In genomic region chr1:2192031-2192995, GRCh38 we compare ENCODE assay signal across 10 cellular contexts. TPM values are rescaled to one million over a fixed set of nuclear protein-coding genes. Genes with fewer than 3 reads are reported as not detected.
DNase-seq lines count a peak whose midpoint lies in the region; ATAC-seq and TF ChIP-seq lines count a peak whose summit lies in the region.
"Had no signal": no experiment of that assay in that cellular context is flagged by ENCODE, and none has a peak within 500 bp of the region (broad histone marks: within the 10 kb centered on the region; RNA-seq: fewer than 3 reads in every experiment).

No MANE protein-coding gene starts in this region.

- H3K9me3 Mint-ChIP-seq in activated naive CD4-positive, alpha-beta T cell treated with anti-CD3 and anti-CD28 coated beads, Interleukin-2, amount 10 ng/mL, durations not matched to agents 7 days and 5 days: no peaks in the 10 kb centered on the region

- no peaks in the 10 kb centered on the region for H3K27me3 Mint-ChIP-seq in activated naive CD4-positive, alpha-beta T cell treated with anti-CD3 and anti-CD28 coated beads, Interleukin-2, amount 10 ng/mL, durations not matched to agents 7 days and 5 days

- peaks cover 32% of the 10 kb centered on the region for H3K4me1 Mint-ChIP-seq in activated naive CD4-positive, alpha-beta T cell treated with anti-CD3 and anti-CD28 coated beads, Interleukin-2, amount 10 ng/mL, durations not matched to agents 7 days and 5 days

- 77 to 87% methylated on average over 9 to 30 of the region's 30 CpGs for WGBS in transverse colon (ENCODE audit: low coverage in 1 of 2), 2 donors

- H3K9ac ChIP-seq in muscle layer of colon (ENCODE audit: low read length): peak overlapping the region; percentile 7

- H3K4me3 ChIP-seq in cardiac fibroblast (replicated peaks in 1 of 2; ENCODE audit: low read depth in 2 of 2, low read length in 2 of 2) (no peak overlapping the region), muscle layer of colon (ENCODE audit: low read depth in 1 of 2, low read length in 2 of 2) (no peak overlapping the region), transverse colon (no peak overlapping the region), WERI-Rb-1 (ENCODE audit: low read depth, low read length) (no peak overlapping the region)

- H3K27ac ChIP-seq in muscle layer of colon (ENCODE audit: low read depth, low read length) (peak overlapping the region; percentile 97), transverse colon (peak overlapping the region; percentile 91 to 97 (median 94)), WERI-Rb-1 (no peak overlapping the region)

- H3K9me3 ChIP-seq in muscle layer of colon (ENCODE audit: low read length) (no peaks in the 10 kb centered on the region), transverse colon (no peaks in the 10 kb centered on the region), WERI-Rb-1 (ENCODE audit: severe bottlenecking) (no peaks in the 10 kb centered on the region)

- TF ChIP-seq EP300 in transverse colon (IDR thresholded peaks at IDR 0.05; ENCODE audit: low read depth): no peak

- H3K4me1 ChIP-seq in muscle layer of colon (ENCODE audit: insufficient read depth, low read length): peaks cover 50% of the 10 kb centered on the region
- H3K4me1 ChIP-seq in transverse colon: peaks cover 30 to 65% (median 45%) of the 10 kb centered on the region in 4 donors

- TF ChIP-seq CTCF in cardiac fibroblast (IDR thresholded peaks at IDR 0.05; ENCODE audit: low read depth, low read length) (no peak), transverse colon (IDR thresholded peaks at IDR 0.05) (no peak), WERI-Rb-1 (IDR thresholded peaks at IDR 0.05; ENCODE audit: low read depth, low read length) (no peak)

- H3K36me3 Mint-ChIP-seq in activated naive CD4-positive, alpha-beta T cell treated with anti-CD3 and anti-CD28 coated beads, Interleukin-2, amount 10 ng/mL, durations not matched to agents 7 days and 5 days: peaks cover 2% of the 10 kb centered on the region

- intact Hi-C loops in transverse colon (cut with DNase I; ENCODE audit: low total_unique reads): loop anchor here (10.0 kb wide), 1 partner anchor 1432 kb away; the partner anchor contains the start of gene TPRG1L

- no peaks in the 10 kb centered on the region for H3K27me3 ChIP-seq in muscle layer of colon (ENCODE audit: control insufficient read depth in 1 of 2, insufficient read depth in 2 of 2, low read length in 2 of 2)
- H3K27me3 ChIP-seq in transverse colon: no peaks in the 10 kb centered on the region
- H3K27me3 ChIP-seq in WERI-Rb-1 (ENCODE audit: insufficient read depth, low read depth, severe bottlenecking): no peaks in the 10 kb centered on the region

- no peak for DNase-seq in activated naive CD4-positive, alpha-beta T cell treated with anti-CD3 and anti-CD28 coated beads, Interleukin-2, amount 10 ng/mL, durations not matched to agents 7 days and 5 days
- DNase-seq in activated naive CD4-positive, alpha-beta T cell treated with anti-CD3 and anti-CD28 coated beads, Interleukin-2, amount 50 U/mL, for 16 hours: no peak
- peak; percentile 46 to 95 for DNase-seq in cardiac fibroblast (ENCODE audit: low read depth in 2 of 2)
- DNase-seq in transverse colon: no peak
- no peak for DNase-seq in epidermal melanocyte (ENCODE audit: insufficient read length, low spot score)
- DNase-seq in WERI-Rb-1: no peak
- DNase-seq: COR-L47, RPMI8226 had no signal

- H3K4me3 Mint-ChIP-seq in activated naive CD4-positive, alpha-beta T cell treated with anti-CD3 and anti-CD28 coated beads, Interleukin-2, amount 10 ng/mL, durations not matched to agents 7 days and 5 days: peak overlapping the region; percentile 24

- peak overlapping the region; percentile 30 for H3K27ac Mint-ChIP-seq in activated naive CD4-positive, alpha-beta T cell treated with anti-CD3 and anti-CD28 coated beads, Interleukin-2, amount 10 ng/mL, durations not matched to agents 7 days and 5 days

- CTCF ChIA-PET in activated naive CD4-positive, alpha-beta T cell treated with anti-CD3 and anti-CD28 coated beads, Interleukin-2, amount 10 ng/mL, durations not matched to agents 7 days and 5 days (lab: Charles Lee): interaction anchor here (1.5 to 4.2 kb wide), 2 partner anchors 18 to 190 kb away, joined by 4 to 19 read pairs; no protein-coding TSS in a partner anchor

- no peak for ATAC-seq in GM18870 (IDR thresholded peaks at IDR 0.05; ENCODE audit: unreplicated experiment)

- TF ChIP-seq POLR2A in transverse colon (IDR thresholded peaks at IDR 0.05): no peak

- H3K36me3 ChIP-seq in muscle layer of colon (ENCODE audit: insufficient read depth, low read length) (no peaks in the 10 kb centered on the region), transverse colon (no peaks in the 10 kb centered on the region), WERI-Rb-1 (peaks cover 23% of the 10 kb centered on the region)

- in situ Hi-C loops in transverse colon (cut with MboI; ENCODE audit: low pct_ligation_motif_present in 1 of 4, low pct_unique_long_range_greater_than_20kb in 1 of 4, low sequenced_read_pairs in 3 of 4): loop anchor here (10.0 to 25.0 kb wide), 3 partner anchors 192 to 595 kb away; partner anchors contain the start of genes HES5 (in 1 of the 4) and PANK4 (in 1 of the 4)

RNA-seq across cellular contexts. Expression of gene FAAP20, which starts 2.3 kb away (rescaled TPM):
- total RNA-seq in transverse colon: 10 to 100 TPM; 19.4 to 84.5 (median 34.9) TPM

RNA-seq across cellular contexts. Expression of gene SKI, which starts 35.8 kb away (rescaled TPM):
- total RNA-seq in transverse colon: 10 to 100 TPM; 24.4 to 52.4 (median 32.2) TPM

Comparison
In these comparisons a context has a peak if more than half of its experiments do, and no peak if none do; other contexts are left out.
1. DNase-seq: peak in cardiac fibroblast (2 of 2); none in activated naive CD4-positive, alpha-beta T cell treated with anti-CD3 and anti-CD28 coated beads, Interleukin-2, amount 10 ng/mL, durations not matched to agents 7 days and 5 days (single experiment), activated naive CD4-positive, alpha-beta T cell treated with anti-CD3 and anti-CD28 coated beads, Interleukin-2, amount 50 U/mL, for 16 hours (single experiment), transverse colon (single experiment), epidermal melanocyte (single experiment) and WERI-Rb-1 (single experiment).